ENCODE assay signal across 18 cellular contexts in genomic region chr19:3003046-3003445, GRCh38. TPM values are rescaled to one million over a fixed set of nuclear protein-coding genes. Genes with fewer than 3 reads are reported as not detected.
DNase-seq lines count a peak whose midpoint lies in the region; ATAC-seq, FAIRE-seq and TF ChIP-seq lines count a peak whose summit lies in the region.
"Had no signal": no experiment of that assay in that cellular context is flagged by ENCODE, and none has a peak within 500 bp of the region (broad histone marks: within the 10 kb centered on the region; RNA-seq: fewer than 3 reads in every experiment).

No MANE protein-coding gene starts in this region.

- TF ChIP-seq CTCF in HepG2 (CRISPR knock-in tag; IDR thresholded peaks at IDR 0.05) (no peak), right lobe of liver (IDR thresholded peaks at IDR 0.05) (no peak), K562 (IDR thresholded peaks at IDR 0.05 in 2 of 3, conservative IDR thresholded peaks at IDR 0.05 in 1 of 3; ENCODE audit: insufficient read depth in 2 of 3, low read depth in 1 of 3, low read length in 3 of 3) (no peak), osteoblast (IDR thresholded peaks at IDR 0.05; ENCODE audit: extremely low read depth, low read depth, low read length) (no peak), HFFc6 (IDR thresholded peaks at IDR 0.05) (no peak)

- no peak overlapping the region for H3K4me3 Mint-ChIP-seq in HFFc6
- H3K4me3 Mint-ChIP-seq: B cell; CD4-positive, alpha-beta memory T cell had no signal

- POLR2A ChIA-PET in HepG2 (lab: Yijun Ruan, JAX) (no interaction called here), K562 (lab: Yijun Ruan, JAX) (interaction anchor here (0.6 kb wide), 1 partner anchor 1460 kb away, joined by 3 read pairs; no protein-coding TSS in a partner anchor)

- H3K4me1 ChIP-seq in HepG2 (ENCODE audit: insufficient read depth, low read length): peaks cover 5% of the 10 kb centered on the region
- H3K4me1 ChIP-seq in right lobe of liver: no peaks in the 10 kb centered on the region
- peaks cover 0 to 19% of the 10 kb centered on the region in 2 experiments; a peak in 2 of 5 replicates for H3K4me1 ChIP-seq in K562 (replicated peaks in 1 of 2; ENCODE audit: control insufficient read depth in 2 of 2, insufficient read depth in 2 of 2, low read length in 2 of 2)
- H3K4me1 ChIP-seq in osteoblast (ENCODE audit: insufficient read depth, low read length): no peaks in the 10 kb centered on the region
- H3K4me1 ChIP-seq: HAP-1 had no signal

- H4K20me1 ChIP-seq in HepG2 (ENCODE audit: insufficient read depth, low read length): no peaks in the 10 kb centered on the region
- no peaks in the 10 kb centered on the region for H4K20me1 ChIP-seq in K562 (replicated peaks; ENCODE audit: control insufficient read depth, insufficient read depth, low read length)
- H4K20me1 ChIP-seq in osteoblast (ENCODE audit: insufficient read depth, low read length): no peaks in the 10 kb centered on the region

- intact Hi-C loops in HepG2 (cut with micrococcal nuclease; ENCODE audit: unreplicated experiment) (no loop called here), right lobe of liver (cut with DNase I) (no loop called here), K562 (cut with micrococcal nuclease) (no loop called here)

- H3K9me3 ChIP-seq in HepG2 (ENCODE audit: low read length) (no peaks in the 10 kb centered on the region), right lobe of liver (no peaks in the 10 kb centered on the region), K562 (replicated peaks; ENCODE audit: control insufficient read depth, insufficient read depth, low read depth, low read length) (no peaks in the 10 kb centered on the region), osteoblast (ENCODE audit: low read depth, low read length) (no peaks in the 10 kb centered on the region)
- H3K9me3 ChIP-seq: HAP-1 had no signal

- TF ChIP-seq RAD21 in HepG2 (CRISPR knock-in tag; IDR thresholded peaks at IDR 0.05) (no peak), K562 (CRISPR knock-in tag; conservative IDR thresholded peaks at IDR 0.05 in 1 of 2, IDR thresholded peaks at IDR 0.05 in 1 of 2) (no peak)

- no peaks in the 10 kb centered on the region for H3K4me1 Mint-ChIP-seq in HFFc6 (ENCODE audit: low read depth)
- H3K4me1 Mint-ChIP-seq: B cell; CD4-positive, alpha-beta memory T cell had no signal

- H3K9me1 ChIP-seq in K562 (ENCODE audit: control insufficient read depth, insufficient read depth, low read length): no peaks in the 10 kb centered on the region

- CTCF ChIA-PET in HepG2 (lab: Yijun Ruan, JAX; ENCODE audit: low intra/inter-chr PET ratio, low total read pairs) (no interaction called here), K562 (lab: Yijun Ruan, JAX; ENCODE audit: low intra/inter-chr PET ratio) (no interaction called here)

- H3K9ac ChIP-seq in HepG2 (ENCODE audit: insufficient read depth, low read depth, low read length) (no peak overlapping the region), K562 (ENCODE audit: insufficient read depth in 1 of 2, low read depth in 2 of 2, low read length in 2 of 2) (peak overlapping the region in 1 of 2 experiments; percentile 28; a peak in 1 of 4 replicates)

- FAIRE-seq in HepG2 (lab: Jason Lieb, UNC) (no peak), K562 (lab: Jason Lieb, UNC) (peak; percentile 74)
- FAIRE-seq: GM19239, H1 had no signal

- BruUV-seq in HepG2 (replicated peaks; lab: Mats Ljungman, UMichigan) (no TSS peak), K562 (replicated peaks; lab: Mats Ljungman, UMichigan) (no TSS peak)

- H3K27ac ChIP-seq in HepG2 (ENCODE audit: extremely low read length, insufficient read depth, low read length) (no peak overlapping the region), right lobe of liver (no peak overlapping the region), K562 (ENCODE audit: extremely low read depth, low read depth, low read length) (no peak overlapping the region), osteoblast (ENCODE audit: low read depth, low read length) (no peak overlapping the region)
- H3K27ac ChIP-seq: C4-2B, HL-60 had no signal

- 32% methylated on average over 6 of the region's 7 CpGs for WGBS in HepG2 (ENCODE audit: low lambda C conversion rate)
- WGBS in right lobe of liver (ENCODE audit: insufficient coverage, low coverage, low lambda C conversion rate, missing lambda C conversion rate): 100% methylated on average over 2 of the region's 7 CpGs
- 56% methylated on average over 7 of the region's 7 CpGs for WGBS in K562 (ENCODE audit: insufficient coverage, low coverage, missing lambda C conversion rate)

- H2AFZ ChIP-seq in HepG2 (ENCODE audit: low read length) (no peak overlapping the region), K562 (ENCODE audit: low read depth, low read length) (no peak overlapping the region), osteoblast (ENCODE audit: low read length) (no peak overlapping the region)

- DNase-seq in HepG2 (ENCODE audit: low spot score) (no peak), right lobe of liver (no peak), K562 (ENCODE audit: extremely low read depth in 1 of 4, low spot score in 3 of 4) (no peak), osteoblast (ENCODE audit: insufficient read length, low spot score, missing footprints) (peak; percentile 44), SIG-M5 treated with dmso at 0.1 percent for 504 hours (lab: John Stamatoyannopoulos, UW; ENCODE audit: unreplicated experiment) (no peak), HFFc6 (no peak), RPMI8226 (no peak)
- DNase-seq: CD4-positive, alpha-beta memory T cell; COR-L47; DND-41; GDM1; KBM-7 had no signal

- H3K36me3 Mint-ChIP-seq in HFFc6 (ENCODE audit: low read depth): no peaks in the 10 kb centered on the region

- TF ChIP-seq EP300 in HepG2 (IDR thresholded peaks at IDR 0.05; ENCODE audit: low read depth in 2 of 2, low read length in 2 of 2) (peak in 1 of 2 experiments; percentile 31; a peak in 1 of 4 replicates), HepG2 (CRISPR knock-in tag; IDR thresholded peaks at IDR 0.05; ENCODE audit: borderline replicate concordance) (no peak), K562 (IDR thresholded peaks at IDR 0.05; ENCODE audit: low read length) (no peak)

- in situ Hi-C loops in HepG2 (cut with HindIII; ENCODE audit: extremely low pct_ligation_motif_present, low pct_unique_long_range_greater_than_20kb) (no loop called here), K562 (cut with MboI) (no loop called here)

- H3K36me3 ChIP-seq in HepG2 (replicated peaks in 1 of 2; ENCODE audit: control insufficient read depth in 1 of 2, insufficient read depth in 2 of 2, low read length in 2 of 2): no peaks in the 10 kb centered on the region
- H3K36me3 ChIP-seq in right lobe of liver: no peaks in the 10 kb centered on the region
- H3K36me3 ChIP-seq in K562 (ENCODE audit: control insufficient read depth, insufficient read depth, low read length): no peaks in the 10 kb centered on the region
- H3K36me3 ChIP-seq in osteoblast (ENCODE audit: insufficient read depth, low read length): no peaks in the 10 kb centered on the region
- H3K36me3 ChIP-seq: HAP-1 had no signal

- peaks cover 22% of the 10 kb centered on the region for H3K27me3 Mint-ChIP-seq in HFFc6 (ENCODE audit: insufficient read depth)
- H3K27me3 Mint-ChIP-seq: B cell; CD4-positive, alpha-beta memory T cell had no signal

- H3K27me3 ChIP-seq in HepG2 (ENCODE audit: control insufficient read depth in 1 of 2, insufficient read depth in 2 of 2, low read length in 2 of 2) (no peaks in the 10 kb centered on the region; a peak in 1 of 5 replicates), right lobe of liver (no peaks in the 10 kb centered on the region), K562 (ENCODE audit: control insufficient read depth in 2 of 2, insufficient read depth in 2 of 2, low read length in 2 of 2) (no peaks in the 10 kb centered on the region; a peak in 1 of 5 replicates), osteoblast (ENCODE audit: insufficient read depth, low read length) (no peaks in the 10 kb centered on the region)

- ATAC-seq in HepG2 (no peak), right lobe of liver (no peak), K562 (no peak)

- H3K79me2 ChIP-seq in HepG2 (ENCODE audit: insufficient read depth, low read length) (no peaks in the 10 kb centered on the region), K562 (ENCODE audit: control insufficient read depth, insufficient read depth, low read length) (no peaks in the 10 kb centered on the region), osteoblast (ENCODE audit: insufficient read depth, low read length) (no peaks in the 10 kb centered on the region)

- H3K4me3 ChIP-seq in HepG2 (replicated peaks in 1 of 3; ENCODE audit: insufficient read depth in 1 of 3, low read depth in 2 of 3, low read length in 3 of 3) (no peak overlapping the region), right lobe of liver (no peak overlapping the region), K562 (no peak overlapping the region), osteoblast (ENCODE audit: insufficient read depth, low read length) (no peak overlapping the region)
- H3K4me3 ChIP-seq: HAP-1 had no signal

- TF ChIP-seq POLR2A in HepG2 (IDR thresholded peaks at IDR 0.05; ENCODE audit: insufficient read depth in 1 of 2, low read depth in 2 of 2, low read length in 2 of 2): no peak
- TF ChIP-seq POLR2A in right lobe of liver (IDR thresholded peaks at IDR 0.05): no peak
- TF ChIP-seq POLR2A in K562 (conservative IDR thresholded peaks at IDR 0.05): no peak

- H3K27ac Mint-ChIP-seq in HFFc6: no peak overlapping the region
- H3K27ac Mint-ChIP-seq: B cell; CD4-positive, alpha-beta memory T cell had no signal

- H3K4me2 ChIP-seq in HepG2 (ENCODE audit: low read depth, low read length): no peak overlapping the region
- H3K4me2 ChIP-seq in K562 (ENCODE audit: insufficient read depth, low read length): no peak overlapping the region
- no peak overlapping the region for H3K4me2 ChIP-seq in osteoblast (ENCODE audit: insufficient read depth, low read length)

- H3K9me3 Mint-ChIP-seq in HFFc6: peaks cover 6% of the 10 kb centered on the region
- H3K9me3 Mint-ChIP-seq: CD4-positive, alpha-beta memory T cell had no signal

RNA-seq across cellular contexts. Expression of gene TLE6, which starts 25.7 kb away (rescaled TPM):
- total RNA-seq in HepG2 (2016; rRNA removed; fragmentation: Illumina TruSeq; extraction: Trizol) (0.24 and 0.28 TPM in 2 replicates), right lobe of liver (1 to 10 TPM; 2.3 to 8.9 (median 4.6) TPM), K562 (2014; rRNA removed) (3.3 and 6.1 TPM in 2 replicates), K562 (2014; rRNA removed; fragmentation: Illumina TruSeq; extraction: Trizol) (1.1 and 1.2 TPM in 2 replicates), K562 (2015; rRNA removed; fragmentation: Illumina TruSeq; extraction: Trizol) (3.4 and 3.5 TPM in 2 replicates), K562 (2021) (1.8 TPM in 2 replicates), osteoblast (under 0.01 and 0.72 TPM in 2 replicates)
- total RNA-seq in HepG2 (2016; cell fraction: cytosol; rRNA removed; fragmentation: Illumina TruSeq; extraction: Trizol; ENCODE audit: low read depth): not detected in 2 replicates
- 0.06 TPM in 1 of 2 replicates, not detected in the other for total RNA-seq in HepG2 (2016; cell fraction: insoluble cytoplasmic fraction; rRNA removed; fragmentation: Illumina TruSeq; extraction: Trizol)
- total RNA-seq in HepG2 (2016; cell fraction: membrane; rRNA removed; fragmentation: Illumina TruSeq; extraction: Trizol): not detected in 2 replicates
- total RNA-seq in HepG2 (2016; cell fraction: nucleus; rRNA removed; fragmentation: Illumina TruSeq; extraction: Trizol): not detected in 2 replicates
- polyA plus RNA-seq in HepG2 (2011; rRNA removed) (5.5 and 6.4 TPM in 2 replicates), K562 (2011; rRNA removed) (3.3 and 3.5 TPM in 2 replicates), K562 (2014; fragmentation: Illumina TruSeq; extraction: Trizol) (1.8 and 3.1 TPM in 2 replicates), K562 (2014; fragmentation: Nextera tagmentation; extraction: Ambion mirVana) (1 to 10 TPM; 1.2 to 1.5 TPM), K562 (2014; rRNA removed) (2.5 and 4.4 TPM in 2 replicates)
- polyA plus RNA-seq in HepG2 (2011; cell fraction: cytosol; rRNA removed): 4.2 TPM in 2 replicates
- 18.3 and 20.1 TPM in 2 replicates for polyA plus RNA-seq in HepG2 (2011; cell fraction: nucleus; rRNA removed)
- polyA plus RNA-seq in HepG2 (2012): 1.5 and 1.9 TPM in 2 replicates
- 0.19 and 0.32 TPM in 2 replicates for polyA plus RNA-seq in HepG2 (2016; cell fraction: cytosol; fragmentation: Illumina TruSeq; extraction: Trizol; ENCODE audit: low read depth)
- not detected in 2 replicates for polyA plus RNA-seq in HepG2 (2016; cell fraction: insoluble cytoplasmic fraction; fragmentation: Illumina TruSeq; extraction: Trizol; ENCODE audit: low read depth)
- not detected in 2 replicates for polyA plus RNA-seq in HepG2 (2016; cell fraction: membrane; fragmentation: Illumina TruSeq; extraction: Trizol; ENCODE audit: low read depth)
- 1.00 TPM in 1 of 2 replicates, not detected in the other for polyA plus RNA-seq in HepG2 (2016; cell fraction: nucleus; fragmentation: Illumina TruSeq; extraction: Trizol; ENCODE audit: insufficient read depth, low read depth)
- polyA minus RNA-seq in HepG2 (2011; rRNA and poly(A)+ RNA removed; ENCODE audit: low replicate concordance): 4.2 and 4.9 TPM in 2 replicates
- 2.4 TPM in 1 of 2 replicates, not detected in the other for polyA minus RNA-seq in HepG2 (2011; cell fraction: cytosol; rRNA and poly(A)+ RNA removed)
- polyA minus RNA-seq in HepG2 (2011; cell fraction: nucleus; rRNA and poly(A)+ RNA removed): 3.2 and 5.0 TPM in 2 replicates
- total RNA-seq in K562 (2011; cell fraction: chromatin; rRNA removed; ENCODE audit: low replicate concordance): 5.1 and 7.6 TPM in 2 replicates
- 5.1 and 5.5 TPM in 2 replicates for total RNA-seq in K562 (2011; cell fraction: nucleolus; rRNA removed)
- 2.7 and 4.5 TPM in 2 replicates for total RNA-seq in K562 (2011; cell fraction: nucleoplasm; rRNA removed)
- 3.0 TPM in 2 replicates for polyA plus RNA-seq in K562 (2011; cell fraction: cytosol; rRNA removed)
- polyA plus RNA-seq in K562 (2011; cell fraction: nucleus; rRNA removed): 6.5 and 7.6 TPM in 2 replicates
- 2.3 and 10.0 TPM in 2 replicates for polyA plus RNA-seq in K562 (2012)
- 0.70 and 0.78 TPM in 2 replicates for polyA minus RNA-seq in K562 (2011; rRNA and poly(A)+ RNA removed)
- polyA minus RNA-seq in K562 (2011; cell fraction: cytosol; rRNA and poly(A)+ RNA removed): 1.1 TPM in 1 of 2 replicates, not detected in the other
- 0.94 and 2.4 TPM in 2 replicates for polyA minus RNA-seq in K562 (2011; cell fraction: nucleus; rRNA and poly(A)+ RNA removed)
- total RNA-seq in HFFc6 (2021; fragmentation: NEBNext Ultra II Directional; extraction: Animal tissue kit (Norgen Biotek cat#: 25700)): 1 to 10 TPM in 5 of 6 experiments, under 1 TPM in 1; 0.82 to 3.0 (median 1.2) TPM
- total RNA-seq: CD4-positive, alpha-beta memory T cell had no signal
- polyA plus RNA-seq: CD4-positive, alpha-beta memory T cell had no signal

RNA-seq across cellular contexts. Expression of gene TLE2, which starts 26.0 kb away (rescaled TPM):
- total RNA-seq in HepG2 (2016; rRNA removed; fragmentation: Illumina TruSeq; extraction: Trizol) (0.07 TPM in 1 of 2 replicates, not detected in the other), right lobe of liver (10 to 100 TPM in 2 of 6 experiments, 1 to 10 TPM in 4; 6.1 to 20.6 (median 9.3) TPM), K562 (2014; rRNA removed) (5.5 and 6.4 TPM in 2 replicates), K562 (2014; rRNA removed; fragmentation: Illumina TruSeq; extraction: Trizol) (2.4 and 2.7 TPM in 2 replicates), K562 (2015; rRNA removed; fragmentation: Illumina TruSeq; extraction: Trizol) (4.4 and 4.5 TPM in 2 replicates), K562 (2021) (13.1 and 15.2 TPM in 2 replicates), osteoblast (2.4 and 5.1 TPM in 2 replicates)
- not detected in 2 replicates for total RNA-seq in HepG2 (2016; cell fraction: cytosol; rRNA removed; fragmentation: Illumina TruSeq; extraction: Trizol; ENCODE audit: low read depth)
- total RNA-seq in HepG2 (2016; cell fraction: insoluble cytoplasmic fraction; rRNA removed; fragmentation: Illumina TruSeq; extraction: Trizol): not detected in 2 replicates
- total RNA-seq in HepG2 (2016; cell fraction: membrane; rRNA removed; fragmentation: Illumina TruSeq; extraction: Trizol): 0.14 and 0.15 TPM in 2 replicates
- not detected in 2 replicates for total RNA-seq in HepG2 (2016; cell fraction: nucleus; rRNA removed; fragmentation: Illumina TruSeq; extraction: Trizol)
- polyA plus RNA-seq in HepG2 (2011; rRNA removed) (0.72 and 0.81 TPM in 2 replicates), K562 (2011; rRNA removed) (10.7 and 12.0 TPM in 2 replicates), K562 (2014; fragmentation: Illumina TruSeq; extraction: Trizol) (6.2 and 8.8 TPM in 2 replicates), K562 (2014; fragmentation: Nextera tagmentation; extraction: Ambion mirVana) (under 1 TPM; 0.35 to 0.53 TPM), K562 (2014; rRNA removed) (10.5 and 10.6 TPM in 2 replicates)
- 0.21 and 0.25 TPM in 2 replicates for polyA plus RNA-seq in HepG2 (2011; cell fraction: cytosol; rRNA removed)
- 1.8 and 1.9 TPM in 2 replicates for polyA plus RNA-seq in HepG2 (2011; cell fraction: nucleus; rRNA removed)
- polyA plus RNA-seq in HepG2 (2012): 0.67 and 0.75 TPM in 2 replicates
- polyA plus RNA-seq in HepG2 (2016; cell fraction: cytosol; fragmentation: Illumina TruSeq; extraction: Trizol; ENCODE audit: low read depth): 0.19 and 0.40 TPM in 2 replicates
- 0.13 TPM in 1 of 2 replicates, not detected in the other for polyA plus RNA-seq in HepG2 (2016; cell fraction: insoluble cytoplasmic fraction; fragmentation: Illumina TruSeq; extraction: Trizol; ENCODE audit: low read depth)
- polyA plus RNA-seq in HepG2 (2016; cell fraction: membrane; fragmentation: Illumina TruSeq; extraction: Trizol; ENCODE audit: low read depth): 0.23 and 0.82 TPM in 2 replicates
- polyA plus RNA-seq in HepG2 (2016; cell fraction: nucleus; fragmentation: Illumina TruSeq; extraction: Trizol; ENCODE audit: insufficient read depth, low read depth): 0.56 TPM in 1 of 2 replicates, not detected in the other
- 1.3 and 12.9 TPM in 2 replicates for polyA minus RNA-seq in HepG2 (2011; rRNA and poly(A)+ RNA removed; ENCODE audit: low replicate concordance)
- 0.35 and 0.89 TPM in 2 replicates for polyA minus RNA-seq in HepG2 (2011; cell fraction: cytosol; rRNA and poly(A)+ RNA removed)
- 0.77 TPM in 1 of 2 replicates, not detected in the other for polyA minus RNA-seq in HepG2 (2011; cell fraction: nucleus; rRNA and poly(A)+ RNA removed)
- total RNA-seq in K562 (2011; cell fraction: chromatin; rRNA removed; ENCODE audit: low replicate concordance): 30.9 and 72.5 TPM in 2 replicates
- 30.0 and 48.0 TPM in 2 replicates for total RNA-seq in K562 (2011; cell fraction: nucleolus; rRNA removed)
- 19.1 and 21.2 TPM in 2 replicates for total RNA-seq in K562 (2011; cell fraction: nucleoplasm; rRNA removed)
- 6.0 and 17.7 TPM in 2 replicates for polyA plus RNA-seq in K562 (2011; cell fraction: cytosol; rRNA removed)
- 34.3 and 67.6 TPM in 2 replicates for polyA plus RNA-seq in K562 (2011; cell fraction: nucleus; rRNA removed)
- 25.8 and 36.0 TPM in 2 replicates for polyA plus RNA-seq in K562 (2012)
- 2.9 and 8.1 TPM in 2 replicates for polyA minus RNA-seq in K562 (2011; rRNA and poly(A)+ RNA removed)
- 10.4 and 11.6 TPM in 2 replicates for polyA minus RNA-seq in K562 (2011; cell fraction: cytosol; rRNA and poly(A)+ RNA removed)
- polyA minus RNA-seq in K562 (2011; cell fraction: nucleus; rRNA and poly(A)+ RNA removed): 6.6 and 9.0 TPM in 2 replicates
- under 1 TPM in 4 of 6 experiments, not detected in 2; 0.15 to 0.67 (median 0.46) TPM for total RNA-seq in HFFc6 (2021; fragmentation: NEBNext Ultra II Directional; extraction: Animal tissue kit (Norgen Biotek cat#: 25700))

RNA-seq across cellular contexts. Expression of gene ZNF77, which starts 58.3 kb away (rescaled TPM):
- total RNA-seq in HepG2 (2016; rRNA removed; fragmentation: Illumina TruSeq; extraction: Trizol) (11.5 and 12.6 TPM in 2 replicates), right lobe of liver (1 to 10 TPM; 1.1 to 1.5 (median 1.3) TPM), K562 (2014; rRNA removed) (6.5 and 8.6 TPM in 2 replicates), K562 (2014; rRNA removed; fragmentation: Illumina TruSeq; extraction: Trizol) (11.2 and 13.5 TPM in 2 replicates), K562 (2015; rRNA removed; fragmentation: Illumina TruSeq; extraction: Trizol) (10.2 and 11.2 TPM in 2 replicates), K562 (2021) (6.7 and 6.8 TPM in 2 replicates), osteoblast (3.5 and 5.8 TPM in 2 replicates)
- total RNA-seq in HepG2 (2016; cell fraction: cytosol; rRNA removed; fragmentation: Illumina TruSeq; extraction: Trizol; ENCODE audit: low read depth): 2.9 and 3.5 TPM in 2 replicates
- total RNA-seq in HepG2 (2016; cell fraction: insoluble cytoplasmic fraction; rRNA removed; fragmentation: Illumina TruSeq; extraction: Trizol): 10.1 and 13.6 TPM in 2 replicates
- 7.1 and 7.2 TPM in 2 replicates for total RNA-seq in HepG2 (2016; cell fraction: membrane; rRNA removed; fragmentation: Illumina TruSeq; extraction: Trizol)
- total RNA-seq in HepG2 (2016; cell fraction: nucleus; rRNA removed; fragmentation: Illumina TruSeq; extraction: Trizol): 8.2 and 9.0 TPM in 2 replicates
- polyA plus RNA-seq in HepG2 (2011; rRNA removed) (7.1 and 7.8 TPM in 2 replicates), K562 (2011; rRNA removed) (12.3 and 14.5 TPM in 2 replicates), K562 (2014; fragmentation: Illumina TruSeq; extraction: Trizol) (7.7 and 10.7 TPM in 2 replicates), K562 (2014; fragmentation: Nextera tagmentation; extraction: Ambion mirVana) (1 to 10 TPM; 4.3 to 4.9 TPM), K562 (2014; rRNA removed) (8.1 and 8.2 TPM in 2 replicates)
- 3.6 and 5.6 TPM in 2 replicates for polyA plus RNA-seq in HepG2 (2011; cell fraction: cytosol; rRNA removed)
- polyA plus RNA-seq in HepG2 (2011; cell fraction: nucleus; rRNA removed): 5.3 and 7.8 TPM in 2 replicates
- polyA plus RNA-seq in HepG2 (2012): 5.3 and 5.9 TPM in 2 replicates
- polyA plus RNA-seq in HepG2 (2016; cell fraction: cytosol; fragmentation: Illumina TruSeq; extraction: Trizol; ENCODE audit: low read depth): 0.84 and 1.0 TPM in 2 replicates
- polyA plus RNA-seq in HepG2 (2016; cell fraction: insoluble cytoplasmic fraction; fragmentation: Illumina TruSeq; extraction: Trizol; ENCODE audit: low read depth): 9.3 and 9.6 TPM in 2 replicates
- polyA plus RNA-seq in HepG2 (2016; cell fraction: membrane; fragmentation: Illumina TruSeq; extraction: Trizol; ENCODE audit: low read depth): 2.7 and 2.9 TPM in 2 replicates
- 14.6 and 16.9 TPM in 2 replicates for polyA plus RNA-seq in HepG2 (2016; cell fraction: nucleus; fragmentation: Illumina TruSeq; extraction: Trizol; ENCODE audit: insufficient read depth, low read depth)
- polyA minus RNA-seq in HepG2 (2011; rRNA and poly(A)+ RNA removed; ENCODE audit: low replicate concordance): 6.2 and 7.9 TPM in 2 replicates
- polyA minus RNA-seq in HepG2 (2011; cell fraction: cytosol; rRNA and poly(A)+ RNA removed): 2.5 and 5.3 TPM in 2 replicates
- 5.7 and 10.9 TPM in 2 replicates for polyA minus RNA-seq in HepG2 (2011; cell fraction: nucleus; rRNA and poly(A)+ RNA removed)
- 62.3 and 82.9 TPM in 2 replicates for total RNA-seq in K562 (2011; cell fraction: chromatin; rRNA removed; ENCODE audit: low replicate concordance)
- 40.1 and 43.2 TPM in 2 replicates for total RNA-seq in K562 (2011; cell fraction: nucleolus; rRNA removed)
- 32.5 and 41.6 TPM in 2 replicates for total RNA-seq in K562 (2011; cell fraction: nucleoplasm; rRNA removed)
- 4.5 and 6.9 TPM in 2 replicates for polyA plus RNA-seq in K562 (2011; cell fraction: cytosol; rRNA removed)
- 11.2 and 12.3 TPM in 2 replicates for polyA plus RNA-seq in K562 (2011; cell fraction: nucleus; rRNA removed)
- polyA plus RNA-seq in K562 (2012): 5.9 and 14.5 TPM in 2 replicates
- 22.6 and 25.0 TPM in 2 replicates for polyA minus RNA-seq in K562 (2011; rRNA and poly(A)+ RNA removed)
- 3.2 and 4.4 TPM in 2 replicates for polyA minus RNA-seq in K562 (2011; cell fraction: cytosol; rRNA and poly(A)+ RNA removed)
- 5.4 and 7.1 TPM in 2 replicates for polyA minus RNA-seq in K562 (2011; cell fraction: nucleus; rRNA and poly(A)+ RNA removed)
- 1 to 10 TPM; 1.7 to 2.6 (median 2.2) TPM for total RNA-seq in HFFc6 (2021; fragmentation: NEBNext Ultra II Directional; extraction: Animal tissue kit (Norgen Biotek cat#: 25700))

RNA-seq across cellular contexts. Expression of gene TLE5, which starts 59.2 kb away (rescaled TPM):
- total RNA-seq in HepG2 (2016; rRNA removed; fragmentation: Illumina TruSeq; extraction: Trizol) (51.6 and 62.8 TPM in 2 replicates), right lobe of liver (100 to 1,000 TPM; 119 to 198 (median 152) TPM), K562 (2014; rRNA removed) (264 and 355 TPM in 2 replicates), K562 (2014; rRNA removed; fragmentation: Illumina TruSeq; extraction: Trizol) (75.8 and 89.1 TPM in 2 replicates), K562 (2015; rRNA removed; fragmentation: Illumina TruSeq; extraction: Trizol) (172 and 178 TPM in 2 replicates), K562 (2021) (347 and 360 TPM in 2 replicates), osteoblast (209 and 211 TPM in 2 replicates)
- total RNA-seq in HepG2 (2016; cell fraction: cytosol; rRNA removed; fragmentation: Illumina TruSeq; extraction: Trizol; ENCODE audit: low read depth): 148 and 187 TPM in 2 replicates
- total RNA-seq in HepG2 (2016; cell fraction: insoluble cytoplasmic fraction; rRNA removed; fragmentation: Illumina TruSeq; extraction: Trizol): 41.9 and 63.2 TPM in 2 replicates
- total RNA-seq in HepG2 (2016; cell fraction: membrane; rRNA removed; fragmentation: Illumina TruSeq; extraction: Trizol): 155 and 189 TPM in 2 replicates
- 29.0 and 32.6 TPM in 2 replicates for total RNA-seq in HepG2 (2016; cell fraction: nucleus; rRNA removed; fragmentation: Illumina TruSeq; extraction: Trizol)
- polyA plus RNA-seq in HepG2 (2011; rRNA removed) (189 and 246 TPM in 2 replicates), K562 (2011; rRNA removed) (280 and 366 TPM in 2 replicates), K562 (2014; fragmentation: Illumina TruSeq; extraction: Trizol) (235 and 381 TPM in 2 replicates), K562 (2014; fragmentation: Nextera tagmentation; extraction: Ambion mirVana) (1 to 10 TPM; 2.0 to 6.2 TPM), K562 (2014; rRNA removed) (316 and 334 TPM in 2 replicates)
- polyA plus RNA-seq in HepG2 (2011; cell fraction: cytosol; rRNA removed): 170 and 253 TPM in 2 replicates
- 312 and 359 TPM in 2 replicates for polyA plus RNA-seq in HepG2 (2011; cell fraction: nucleus; rRNA removed)
- 157 and 182 TPM in 2 replicates for polyA plus RNA-seq in HepG2 (2012)
- polyA plus RNA-seq in HepG2 (2016; cell fraction: cytosol; fragmentation: Illumina TruSeq; extraction: Trizol; ENCODE audit: low read depth): 365 and 380 TPM in 2 replicates
- 90.9 and 108 TPM in 2 replicates for polyA plus RNA-seq in HepG2 (2016; cell fraction: insoluble cytoplasmic fraction; fragmentation: Illumina TruSeq; extraction: Trizol; ENCODE audit: low read depth)
- polyA plus RNA-seq in HepG2 (2016; cell fraction: membrane; fragmentation: Illumina TruSeq; extraction: Trizol; ENCODE audit: low read depth): 308 and 330 TPM in 2 replicates
- 105 and 117 TPM in 2 replicates for polyA plus RNA-seq in HepG2 (2016; cell fraction: nucleus; fragmentation: Illumina TruSeq; extraction: Trizol; ENCODE audit: insufficient read depth, low read depth)
- polyA minus RNA-seq in HepG2 (2011; rRNA and poly(A)+ RNA removed; ENCODE audit: low replicate concordance): 213 and 462 TPM in 2 replicates
- polyA minus RNA-seq in HepG2 (2011; cell fraction: cytosol; rRNA and poly(A)+ RNA removed): 159 and 180 TPM in 2 replicates
- 36.2 and 46.2 TPM in 2 replicates for polyA minus RNA-seq in HepG2 (2011; cell fraction: nucleus; rRNA and poly(A)+ RNA removed)
- 147 and 335 TPM in 2 replicates for total RNA-seq in K562 (2011; cell fraction: chromatin; rRNA removed; ENCODE audit: low replicate concordance)
- 259 and 282 TPM in 2 replicates for total RNA-seq in K562 (2011; cell fraction: nucleolus; rRNA removed)
- total RNA-seq in K562 (2011; cell fraction: nucleoplasm; rRNA removed): 209 and 242 TPM in 2 replicates
- 357 and 770 TPM in 2 replicates for polyA plus RNA-seq in K562 (2011; cell fraction: cytosol; rRNA removed)
- polyA plus RNA-seq in K562 (2011; cell fraction: nucleus; rRNA removed): 343 and 561 TPM in 2 replicates
- polyA plus RNA-seq in K562 (2012): 396 and 430 TPM in 2 replicates
- polyA minus RNA-seq in K562 (2011; rRNA and poly(A)+ RNA removed): 222 and 305 TPM in 2 replicates
- 290 and 401 TPM in 2 replicates for polyA minus RNA-seq in K562 (2011; cell fraction: cytosol; rRNA and poly(A)+ RNA removed)
- 64.5 and 71.5 TPM in 2 replicates for polyA minus RNA-seq in K562 (2011; cell fraction: nucleus; rRNA and poly(A)+ RNA removed)
- total RNA-seq in HFFc6 (2021; fragmentation: NEBNext Ultra II Directional; extraction: Animal tissue kit (Norgen Biotek cat#: 25700)): 100 to 1,000 TPM; 332 to 383 (median 356) TPM

Comparison
In these comparisons a context has a peak if more than half of its experiments do, and no peak if none do; other contexts are left out.
1. Of the 241 proteins assayed by ChIP-seq in both HepG2 and K562: peak only in HepG2: none; only in K562: ESRRA; in both: ZNF263; in neither: 238; mixed calls (peak in some experiments, not most) for 1.